Comparison of ENCODE assay signal across 1 cellular context in genomic region chr19:46678110-46678732, GRCh38.
TF ChIP-seq lines count a peak whose summit lies in the region.

No MANE protein-coding gene starts in this region.

TF ChIP-seq in H1, 55 proteins besides CTCF, POLR2A, EP300 and RAD21:
- TF ChIP-seq CREB1 (IDR thresholded peaks at IDR 0.05) (no peak), HDAC2 (IDR thresholded peaks at IDR 0.05; ENCODE audit: borderline replicate concordance in 1 of 2, low read depth in 2 of 2, low read length in 2 of 2) (no peak), BACH1 (IDR thresholded peaks at IDR 0.05; ENCODE audit: low read length) (no peak), ATF3 (IDR thresholded peaks at IDR 0.05; ENCODE audit: insufficient read depth, low read depth, low read length) (no peak), CBX8 (IDR thresholded peaks at IDR 0.05; ENCODE audit: borderline replicate concordance, low read depth, low read length) (no peak), MAX (IDR thresholded peaks at IDR 0.05) (no peak), KDM5A (IDR thresholded peaks at IDR 0.05; ENCODE audit: low read length) (no peak), BRCA1 (IDR thresholded peaks at IDR 0.05; ENCODE audit: low read depth, low read length) (no peak), FOSL1 (IDR thresholded peaks at IDR 0.05; ENCODE audit: insufficient read depth, low read depth, low read length) (no peak), EGR1 (IDR thresholded peaks at IDR 0.05; ENCODE audit: borderline replicate concordance, low read depth, low read length) (no peak), ZNF274 (IDR thresholded peaks at IDR 0.05; ENCODE audit: borderline replicate concordance, extremely low read depth, low read length) (no peak)
